9 cellular contexts compared by ENCODE assay signal in genomic region chr11:46353706-46354105, GRCh38. TPM values are rescaled to one million over a fixed set of nuclear protein-coding genes. Genes with fewer than 3 reads are reported as not detected.
DNase-seq lines count a peak whose midpoint lies in the region; ATAC-seq and TF ChIP-seq lines count a peak whose summit lies in the region.
"Had no signal": no experiment of that assay in that cellular context is flagged by ENCODE, and none has a peak within 500 bp of the region (broad histone marks: within the 10 kb centered on the region; RNA-seq: fewer than 3 reads in every experiment).

No MANE protein-coding gene starts in this region.

- H3K18ac ChIP-seq in IMR-90 (ENCODE audit: low read depth, low read length): no peak overlapping the region

- H3K4me3 ChIP-seq in IMR-90 (ENCODE audit: insufficient read depth, low read depth, low read length) (no peak overlapping the region), adrenal gland (no peak overlapping the region)

- no peak overlapping the region for H3K27ac ChIP-seq in IMR-90 (ENCODE audit: insufficient read depth, low read length)
- no peak overlapping the region for H3K27ac ChIP-seq in adrenal gland

- peaks cover 30% of the 10 kb centered on the region for H4K20me1 ChIP-seq in IMR-90 (ENCODE audit: insufficient read depth, low read length)

- WGBS in IMR-90 (ENCODE audit: extremely low coverage in 2 of 2, insufficient read length in 1 of 2), 2 experiments: no CpG with 5 or more reads among the region's 9 CpGs
- 65 to 80% (median 72%) methylated on average over 3 to 9 of the region's 9 CpGs for WGBS in adrenal gland, 4 donors

- no peak overlapping the region for H3K56ac ChIP-seq in IMR-90 (ENCODE audit: extremely low read depth, insufficient read depth, low read length)

- dilution Hi-C loops in IMR-90 (cut with HindIII; ENCODE audit: low sequenced_read_pairs, unreplicated experiment): no loop called here

- peaks cover 31 to 89% of the 10 kb centered on the region in 2 experiments for H3K79me1 ChIP-seq in IMR-90 (ENCODE audit: low read depth in 1 of 2, low read length in 2 of 2)

- H3K36me3 Mint-ChIP-seq in activated CD8-positive, alpha-beta T cell treated with anti-CD3 and anti-CD28 coated beads, Interleukin-2, amount 10 ng/mL, durations not matched to agents 7 days and 5 days (ENCODE audit: low read depth): peaks cover 46% of the 10 kb centered on the region
- H3K36me3 Mint-ChIP-seq in effector memory CD8-positive, alpha-beta T cell (ENCODE audit: insufficient read depth): peaks cover 32% of the 10 kb centered on the region
- H3K36me3 Mint-ChIP-seq in nephron progenitor cell (ENCODE audit: low read depth): no peaks in the 10 kb centered on the region

- no peaks in the 10 kb centered on the region for H3K9me3 Mint-ChIP-seq in activated CD8-positive, alpha-beta T cell treated with anti-CD3 and anti-CD28 coated beads, Interleukin-2, amount 10 ng/mL, durations not matched to agents 7 days and 5 days (ENCODE audit: insufficient read depth)
- H3K9me3 Mint-ChIP-seq in effector memory CD8-positive, alpha-beta T cell: no peaks in the 10 kb centered on the region
- no peaks in the 10 kb centered on the region for H3K9me3 Mint-ChIP-seq in nephron progenitor cell

- H2AK9ac ChIP-seq in IMR-90 (replicated peaks; ENCODE audit: low read depth, low read length, poor library complexity): no peak overlapping the region

- no peak overlapping the region for H2BK120ac ChIP-seq in IMR-90 (ENCODE audit: low read depth, low read length)

- peaks cover 14% of the 10 kb centered on the region for H3K4me1 ChIP-seq in IMR-90 (ENCODE audit: control insufficient read depth, insufficient read depth, low read length)
- peaks cover 21 to 29% of the 10 kb centered on the region in 2 donors for H3K4me1 ChIP-seq in adrenal gland (replicated peaks in 1 of 2)

- H4K8ac ChIP-seq in IMR-90 (ENCODE audit: low read depth in 2 of 2, low read length in 2 of 2): no peak overlapping the region

- peak overlapping the region; percentile 66 for H3K27ac Mint-ChIP-seq in activated CD8-positive, alpha-beta T cell treated with anti-CD3 and anti-CD28 coated beads, Interleukin-2, amount 10 ng/mL, durations not matched to agents 7 days and 5 days
- peak overlapping the region; percentile 82 to 95 for H3K27ac Mint-ChIP-seq in effector memory CD8-positive, alpha-beta T cell
- no peak overlapping the region for H3K27ac Mint-ChIP-seq in nephron progenitor cell

- ATAC-seq in IMR-90 (ENCODE audit: low read depth): peak; percentile 25
- no peak for ATAC-seq in activated CD8-positive, alpha-beta T cell treated with anti-CD3 and anti-CD28 coated beads, Interleukin-2, amount 10 ng/mL, durations not matched to agents 7 days and 5 days
- ATAC-seq in effector memory CD8-positive, alpha-beta T cell (replicated peaks): no peak
- ATAC-seq in HG03520 (IDR thresholded peaks at IDR 0.05; ENCODE audit: unreplicated experiment): no peak

- BruUV-seq in IMR-90 (replicated peaks; lab: Mats Ljungman, UMichigan): no TSS peak

- in situ Hi-C loops in IMR-90 (cut with MboI; ENCODE audit: low sequenced_read_pairs): no loop called here

- H3K4me1 Mint-ChIP-seq in activated CD8-positive, alpha-beta T cell treated with anti-CD3 and anti-CD28 coated beads, Interleukin-2, amount 10 ng/mL, durations not matched to agents 7 days and 5 days (ENCODE audit: low read depth): peaks cover 82% of the 10 kb centered on the region
- H3K4me1 Mint-ChIP-seq in effector memory CD8-positive, alpha-beta T cell (ENCODE audit: low read depth in 2 of 2): peaks cover 81 to 83% of the 10 kb centered on the region in 2 donors
- peaks cover 68% of the 10 kb centered on the region for H3K4me1 Mint-ChIP-seq in nephron progenitor cell

- no peak overlapping the region for H3K4ac ChIP-seq in IMR-90 (ENCODE audit: low read depth, low read length)

- no peak for TF ChIP-seq RAD21 in IMR-90 (IDR thresholded peaks at IDR 0.05; ENCODE audit: low read length)

- CTCF ChIA-PET in IMR-90 (lab: Yijun Ruan, JAX): interaction anchor here (0.6 kb wide), 1 partner anchor 1311 kb away, joined by 3 read pairs; no protein-coding TSS in a partner anchor
- CTCF ChIA-PET in activated CD8-positive, alpha-beta T cell treated with anti-CD3 and anti-CD28 coated beads, Interleukin-2, amount 10 ng/mL, durations not matched to agents 7 days and 5 days (lab: Charles Lee): interaction anchor here (0.8 to 17.2 kb wide), 10 partner anchors 10 to 265 kb away, joined by 3 to 381 read pairs (median 4); no protein-coding TSS in a partner anchor

- peaks cover 8% of the 10 kb centered on the region for H3K9me1 ChIP-seq in IMR-90 (ENCODE audit: insufficient read depth, low read length)

- H3K9me3 ChIP-seq in IMR-90 (ENCODE audit: control insufficient read depth, insufficient read depth, low read length) (no peaks in the 10 kb centered on the region), adrenal gland (replicated peaks in 1 of 3) (no peaks in the 10 kb centered on the region)

- no peak overlapping the region for H3K23ac ChIP-seq in IMR-90 (ENCODE audit: low read depth, low read length)

- TF ChIP-seq POLR2A in IMR-90 (IDR thresholded peaks at IDR 0.05; ENCODE audit: low read depth, low read length) (no peak), adrenal gland (IDR thresholded peaks at IDR 0.05) (no peak)

- POLR2A ChIA-PET in IMR-90 (lab: Charles Lee; ENCODE audit: unreplicated experiment): no interaction called here
- POLR2A ChIA-PET in activated CD8-positive, alpha-beta T cell treated with anti-CD3 and anti-CD28 coated beads, Interleukin-2, amount 10 ng/mL, durations not matched to agents 7 days and 5 days (lab: Charles Lee): interaction anchor here (6.7 kb wide), 1 partner anchor 11 kb away, joined by 77 read pairs; no protein-coding TSS in a partner anchor

- no peak overlapping the region for H3K14ac ChIP-seq in IMR-90 (replicated peaks; ENCODE audit: low read depth, low read length)

- no peak overlapping the region for H3K4me2 ChIP-seq in IMR-90 (ENCODE audit: low read depth, low read length)

- no peak overlapping the region; the same call in 1 of the 2 replicates for H4K5ac ChIP-seq in IMR-90 (ENCODE audit: low read depth, low read length)

- no peak overlapping the region for H4K91ac ChIP-seq in IMR-90 (ENCODE audit: insufficient read depth, low read depth, low read length)

- DNase-seq in IMR-90 (peak; percentile 50), HT-29 (ENCODE audit: low spot score) (no peak), nephron progenitor cell (no peak), adrenal gland (no peak)
- no peak for DNase-seq in activated CD8-positive, alpha-beta T cell treated with anti-CD3 and anti-CD28 coated beads, Interleukin-2, amount 10 ng/mL, durations not matched to agents 7 days and 5 days
- DNase-seq in effector memory CD8-positive, alpha-beta T cell: no peak
- peak; percentile 57 to 61 for DNase-seq in stimulated activated CD8-positive, alpha-beta memory T cell treated with anti-CD3 and anti-CD28 coated beads, Interleukin-15, amount 100 ng/mL, for 4 hours (ENCODE audit: low read depth in 2 of 2)
- DNase-seq: NCI-H1436 treated with DMSO at 0.1 percent for 48 hours had no signal

- no peak overlapping the region for H3K4me3 Mint-ChIP-seq in activated CD8-positive, alpha-beta T cell treated with anti-CD3 and anti-CD28 coated beads, Interleukin-2, amount 10 ng/mL, durations not matched to agents 7 days and 5 days
- peak overlapping the region; percentile 97 to 98 for H3K4me3 Mint-ChIP-seq in effector memory CD8-positive, alpha-beta T cell
- H3K4me3 Mint-ChIP-seq in nephron progenitor cell: no peak overlapping the region

- no peak overlapping the region for H2BK15ac ChIP-seq in IMR-90 (ENCODE audit: low read depth, low read length)

- no peaks in the 10 kb centered on the region for H3K27me3 Mint-ChIP-seq in activated CD8-positive, alpha-beta T cell treated with anti-CD3 and anti-CD28 coated beads, Interleukin-2, amount 10 ng/mL, durations not matched to agents 7 days and 5 days (ENCODE audit: low read depth)
- H3K27me3 Mint-ChIP-seq in effector memory CD8-positive, alpha-beta T cell: no peaks in the 10 kb centered on the region
- peaks cover 6% of the 10 kb centered on the region for H3K27me3 Mint-ChIP-seq in nephron progenitor cell (ENCODE audit: low read depth, poor library complexity)

- peak overlapping the region; percentile 23; the same call in 1 of the 2 replicates for H2AK5ac ChIP-seq in IMR-90 (ENCODE audit: low read depth, low read length)

- H3K36me3 ChIP-seq in IMR-90 (ENCODE audit: control insufficient read depth, insufficient read depth, low read length) (no peaks in the 10 kb centered on the region), adrenal gland (replicated peaks in 1 of 2) (no peaks in the 10 kb centered on the region)

- H2AFZ ChIP-seq in IMR-90 (replicated peaks; ENCODE audit: low read length, poor library complexity): no peak overlapping the region

- H2BK20ac ChIP-seq in IMR-90 (ENCODE audit: low read depth, low read length): no peak overlapping the region

- intact Hi-C loops in IMR-90 (cut with micrococcal nuclease): loop anchor here (1.0 kb wide), 1 partner anchor 16 kb away; no protein-coding TSS in a partner anchor
- intact Hi-C loops in adrenal gland (cut with DNase I): no loop called here

- H2BK5ac ChIP-seq in IMR-90 (ENCODE audit: low read depth, low read length, poor library complexity, severe bottlenecking): no peak overlapping the region

- H3K27me3 ChIP-seq in IMR-90 (ENCODE audit: control insufficient read depth, insufficient read depth, low read length) (no peaks in the 10 kb centered on the region), adrenal gland (no peaks in the 10 kb centered on the region)

- H3K9ac ChIP-seq in IMR-90 (ENCODE audit: low read depth, low read length): no peak overlapping the region

- TF ChIP-seq CTCF in IMR-90 (conservative IDR thresholded peaks at IDR 0.05; ENCODE audit: low read depth, low read length): no peak
- no peak for TF ChIP-seq CTCF in nephron progenitor cell (IDR thresholded peaks at IDR 0.05)
- TF ChIP-seq CTCF in adrenal gland (IDR thresholded peaks at IDR 0.05): no peak

RNA-seq across cellular contexts. Expression of gene DGKZ, which starts 6.4 kb away (rescaled TPM):
- total RNA-seq in IMR-90 (2012; rRNA removed): 43.0 and 46.8 TPM in 2 replicates
- polyA plus RNA-seq in IMR-90 (2012; rRNA removed): 62.0 and 68.0 TPM in 2 replicates
- 52.8 and 75.7 TPM in 2 replicates for polyA plus RNA-seq in IMR-90 (2012; cell fraction: cytosol; rRNA removed)
- 126 and 364 TPM in 2 replicates for polyA plus RNA-seq in IMR-90 (2012; cell fraction: nucleus; rRNA removed; ENCODE audit: low replicate concordance)
- 100 to 1,000 TPM; 151 to 152 TPM for total RNA-seq in activated CD8-positive, alpha-beta T cell treated with anti-CD3 and anti-CD28 coated beads, Interleukin-2, amount 10 ng/mL, durations not matched to agents 7 days and 5 days
- 190 and 194 TPM in 2 replicates for total RNA-seq in HT-29 (2014; rRNA removed; shearing (Covaris generic))
- 10 to 100 TPM; 32.6 to 63.4 (median 44.0) TPM for total RNA-seq in adrenal gland
- polyA plus RNA-seq in adrenal gland: 100 to 1,000 TPM in 1 of 3 donors, 10 to 100 TPM in 2; 12.4 to 160 (median 57.0) TPM

RNA-seq across cellular contexts. Expression of gene MDK, which starts 27.8 kb away (rescaled TPM):
- 23.1 and 25.8 TPM in 2 replicates for total RNA-seq in IMR-90 (2012; rRNA removed)
- 377 and 389 TPM in 2 replicates for polyA plus RNA-seq in IMR-90 (2012; rRNA removed)
- polyA plus RNA-seq in IMR-90 (2012; cell fraction: cytosol; rRNA removed): 720 and 780 TPM in 2 replicates
- 135 and 153 TPM in 2 replicates for polyA plus RNA-seq in IMR-90 (2012; cell fraction: nucleus; rRNA removed; ENCODE audit: low replicate concordance)
- 1 to 10 TPM; 6.9 to 7.4 TPM for total RNA-seq in activated CD8-positive, alpha-beta T cell treated with anti-CD3 and anti-CD28 coated beads, Interleukin-2, amount 10 ng/mL, durations not matched to agents 7 days and 5 days
- 90.8 and 110 TPM in 2 replicates for total RNA-seq in HT-29 (2014; rRNA removed; shearing (Covaris generic))
- total RNA-seq in adrenal gland: 100 to 1,000 TPM in 6 of 8 donors, 10 to 100 TPM in 2; 73.4 to 358 (median 128) TPM
- 100 to 1,000 TPM in 1 of 3 donors, 10 to 100 TPM in 2; 88.8 to 128 (median 94.0) TPM for polyA plus RNA-seq in adrenal gland

RNA-seq across cellular contexts. Expression of gene CHRM4, which starts 37.9 kb away (rescaled TPM):
- 0.18 and 0.28 TPM in 2 replicates for total RNA-seq in IMR-90 (2012; rRNA removed)
- 0.09 and 0.19 TPM in 2 replicates for polyA plus RNA-seq in IMR-90 (2012; rRNA removed)
- 0.16 and 0.19 TPM in 2 replicates for polyA plus RNA-seq in IMR-90 (2012; cell fraction: cytosol; rRNA removed)
- 0.49 and 1.0 TPM in 2 replicates for polyA plus RNA-seq in IMR-90 (2012; cell fraction: nucleus; rRNA removed; ENCODE audit: low replicate concordance)
- under 1 TPM; 0.37 TPM for total RNA-seq in activated CD8-positive, alpha-beta T cell treated with anti-CD3 and anti-CD28 coated beads, Interleukin-2, amount 10 ng/mL, durations not matched to agents 7 days and 5 days
- total RNA-seq in HT-29 (2014; rRNA removed; shearing (Covaris generic)): 0.05 and 0.70 TPM in 2 replicates
- total RNA-seq in adrenal gland: under 1 TPM in 3 of 8 donors, not detected in 5; 0.14 to 0.81 (median 0.51) TPM
- polyA plus RNA-seq in adrenal gland: under 1 TPM in 2 of 3 donors, not detected in 1; 0.32 to 0.38 TPM

Comparison
In these comparisons a context has a peak if more than half of its experiments do, and no peak if none do; other contexts are left out.
1. DNase-seq: peak in IMR-90 (single experiment) and stimulated activated CD8-positive, alpha-beta memory T cell treated with anti-CD3 and anti-CD28 coated beads, Interleukin-15, amount 100 ng/mL, for 4 hours (2 of 2); none in activated CD8-positive, alpha-beta T cell treated with anti-CD3 and anti-CD28 coated beads, Interleukin-2, amount 10 ng/mL, durations not matched to agents 7 days and 5 days (single experiment), effector memory CD8-positive, alpha-beta T cell (0 of 3), HT-29 (single experiment), nephron progenitor cell (single experiment) and adrenal gland (0 of 7).
2. H3K4me3 Mint-ChIP-seq: peak in effector memory CD8-positive, alpha-beta T cell (2 of 2); none in activated CD8-positive, alpha-beta T cell treated with anti-CD3 and anti-CD28 coated beads, Interleukin-2, amount 10 ng/mL, durations not matched to agents 7 days and 5 days (single experiment) and nephron progenitor cell (single experiment).